1 cellular context compared by ENCODE assay signal in genomic region chr2:140589273-140589672, GRCh38.
A peak's percentile ranks its signal among the peaks of the same experiment; 100 is the strongest.
TF ChIP-seq lines count a peak whose summit lies in the region.

No MANE protein-coding gene starts in this region.

TF ChIP-seq in HEK293, 187 proteins besides CTCF, POLR2A, EP300 and RAD21 (continued from another document):
- TF ChIP-seq, protein P1, sequence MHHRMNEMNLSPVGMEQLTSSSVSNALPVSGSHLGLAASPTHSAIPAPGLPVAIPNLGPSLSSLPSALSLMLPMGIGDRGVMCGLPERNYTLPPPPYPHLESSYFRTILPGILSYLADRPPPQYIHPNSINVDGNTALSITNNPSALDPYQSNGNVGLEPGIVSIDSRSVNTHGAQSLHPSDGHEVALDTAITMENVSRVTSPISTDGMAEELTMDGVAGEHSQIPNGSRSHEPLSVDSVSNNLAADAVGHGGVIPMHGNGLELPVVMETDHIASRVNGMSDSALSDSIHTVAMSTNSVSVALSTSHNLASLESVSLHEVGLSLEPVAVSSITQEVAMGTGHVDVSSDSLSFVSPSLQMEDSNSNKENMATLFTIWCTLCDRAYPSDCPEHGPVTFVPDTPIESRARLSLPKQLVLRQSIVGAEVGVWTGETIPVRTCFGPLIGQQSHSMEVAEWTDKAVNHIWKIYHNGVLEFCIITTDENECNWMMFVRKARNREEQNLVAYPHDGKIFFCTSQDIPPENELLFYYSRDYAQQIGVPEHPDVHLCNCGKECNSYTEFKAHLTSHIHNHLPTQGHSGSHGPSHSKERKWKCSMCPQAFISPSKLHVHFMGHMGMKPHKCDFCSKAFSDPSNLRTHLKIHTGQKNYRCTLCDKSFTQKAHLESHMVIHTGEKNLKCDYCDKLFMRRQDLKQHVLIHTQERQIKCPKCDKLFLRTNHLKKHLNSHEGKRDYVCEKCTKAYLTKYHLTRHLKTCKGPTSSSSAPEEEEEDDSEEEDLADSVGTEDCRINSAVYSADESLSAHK (tag by site-specific recombination; IDR thresholded peaks at IDR 0.05) = peak; percentile 91
- TF ChIP-seq TCF7L2 (IDR thresholded peaks at IDR 0.05; ENCODE audit: borderline replicate concordance, low read depth, low read length) (peak; percentile 21; the same call in 1 of the 2 replicates), SCRT2 (tag by site-specific recombination; IDR thresholded peaks at IDR 0.05) (0 out of 2 replicates have a peak, but pooled peaks have one; percentile 43), ZSCAN5A (tag by site-specific recombination; IDR thresholded peaks at IDR 0.05) (no peak), ZNF335 (tag by site-specific recombination; conservative IDR thresholded peaks at IDR 0.05) (no peak), ZNF777 (tag by site-specific recombination; IDR thresholded peaks at IDR 0.05; ENCODE audit: borderline replicate concordance) (no peak), FEZF1 (tag by site-specific recombination; IDR thresholded peaks at IDR 0.05) (peak; percentile 56), ZNF843 (tag by site-specific recombination; IDR thresholded peaks at IDR 0.05) (0 out of 2 replicates have a peak, but pooled peaks have one; percentile 30)
